In the genomic region with DNA sequence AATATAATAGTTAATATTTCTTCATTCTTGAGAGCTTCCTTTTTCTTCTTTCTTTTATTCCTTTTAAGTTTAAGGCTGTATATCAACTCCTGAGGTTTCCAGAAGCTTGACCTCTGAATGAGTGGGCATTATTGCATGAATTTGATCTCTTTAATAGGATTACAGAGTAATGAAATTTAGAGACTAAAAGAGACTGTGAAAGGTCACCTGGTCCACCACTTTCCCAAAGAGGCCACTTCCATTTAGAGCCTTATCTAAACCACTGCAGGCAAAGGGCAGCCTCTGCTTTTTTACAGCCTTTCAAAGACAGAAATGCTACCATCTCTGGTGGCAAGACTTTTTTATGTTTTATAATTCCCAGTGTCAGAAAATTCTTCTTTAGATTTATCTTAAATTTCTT, we compare ENCODE assay signal across 22 cellular contexts.
"Had no signal": no experiment of that assay in that cellular context is flagged by ENCODE, and none has a peak within 500 bp of the region (broad histone marks: within the 10 kb centered on the region; RNA-seq: fewer than 3 reads in every experiment).

No MANE protein-coding gene starts in this region.

- H3K36me3 ChIP-seq: Peyer's patch, SJCRH30 had no signal

- H3K9me3 ChIP-seq: Peyer's patch, SJCRH30 had no signal

- DNase-seq: KBM-7, MV-4-11, NCI-H1048, NCI-H1105, NCI-H1417, NCI-H1436 treated with DMSO at 0.1 percent for 48 hours, NCI-H1694, NCI-H187 treated with DMSO at 0.1 percent for 48 hours, NCI-H2029 treated with DMSO at 0.1 percent for 48 hours, NCI-H2171 treated with DMSO at 0.1 percent for 48 hours, NCI-H345, NCI-H446 treated with DMSO at 0.1 percent for 48 hours, NCI-H510A treated with DMSO at 0.1 percent for 48 hours, NCI-H526, PC-9, Peyer's patch, SHP77 treated with DMSO at 0.1 percent for 48 hours, SJCRH30, T-helper 1 cell, T-helper 17 cell had no signal

- H3K27me3 ChIP-seq: Peyer's patch, SJCRH30 had no signal

- H2AFZ ChIP-seq: PC-9 had no signal

- ATAC-seq: Right ventricle myocardium inferior, T-helper 17 cell had no signal

- H3K4me1 ChIP-seq: Peyer's patch, SJCRH30 had no signal

- H3K4me3 ChIP-seq: PC-9, Peyer's patch, SJCRH30, SK-N-MC had no signal

- H3K4me2 ChIP-seq: PC-9 had no signal

- H3K27ac ChIP-seq: PC-9, Peyer's patch, SJCRH30, SK-N-MC had no signal
